8 cellular contexts compared by ENCODE assay signal in genomic region chr19:1275260-1275975, GRCh38. TPM values are rescaled to one million over a fixed set of nuclear protein-coding genes. Genes with fewer than 3 reads are reported as not detected.
DNase-seq lines count a peak whose midpoint lies in the region; ATAC-seq, FAIRE-seq and TF ChIP-seq lines count a peak whose summit lies in the region.

Gene FAM174C (plus strand): TSS chr19:1275530. CDS start chr19:1275550, 20 bp downstream.

- ATAC-seq in HG02840 (IDR thresholded peaks at IDR 0.05; ENCODE audit: low FRiP score, unreplicated experiment) = peak; percentile 78

- H3K9ac ChIP-seq in adipocyte (ENCODE audit: low read length) = peak within 1 kb of the TSS; percentile 93

- TF ChIP-seq POLR2A in GM12891 (IDR thresholded peaks at IDR 0.05; ENCODE audit: low read depth, low read length) = peak; percentile 80

- H3K27ac Mint-ChIP-seq in type B pancreatic cell = peak within 1 kb of the TSS; percentile 90

- no peak for TF ChIP-seq CTCF in cardiac muscle cell (IDR thresholded peaks at IDR 0.05; ENCODE audit: low read depth, low read length)
- TF ChIP-seq CTCF in type B pancreatic cell (conservative IDR thresholded peaks at IDR 0.05) = no peak

- DNase-seq in GM12891 (ENCODE audit: insufficient read length, low spot score) (peak; percentile 97), NCI-H1436 treated with DMSO at 0.1 percent for 48 hours (lab: John Stamatoyannopoulos, UW) (peak; percentile 65), T follicular helper cell (ENCODE audit: low read depth) (peak; percentile 97), adipocyte (ENCODE audit: low read depth) (peak; percentile 97), cardiac muscle cell (ENCODE audit: low read depth in 1 of 2, low spot score in 1 of 2) (peak; percentile 98), posterior cingulate gyrus (peak; percentile 89 to 99 (median 96)), type B pancreatic cell (ENCODE audit: extremely low spot score, unreplicated experiment) (peak; percentile 94)

- H3K4me3 Mint-ChIP-seq in type B pancreatic cell = peak within 1 kb of the TSS; percentile 89

- no peaks in the 10 kb centered on the region for H3K27me3 ChIP-seq in adipocyte (replicated peaks; ENCODE audit: control insufficient read depth, insufficient read depth, low read length)
- no peaks in the 10 kb centered on the region for H3K27me3 ChIP-seq in cardiac muscle cell

- intact Hi-C loops in posterior cingulate gyrus (cut with DNase I) = loop anchor here (5.0 to 10.0 kb wide), 2 partner anchors 82 to 159 kb away; partner anchors contain the start of gene RPS15

- no peaks in the 10 kb centered on the region for H3K9me3 Mint-ChIP-seq in type B pancreatic cell

- H3K27me3 Mint-ChIP-seq in type B pancreatic cell = no peaks in the 10 kb centered on the region

- peaks cover 17% of the 10 kb centered on the region for H3K36me3 Mint-ChIP-seq in type B pancreatic cell

- FAIRE-seq in GM12891 (lab: Jason Lieb, UNC) = peak; percentile 100

- peak within 1 kb of the TSS; percentile 98 for H3K27ac ChIP-seq in cardiac muscle cell

- H3K36me3 ChIP-seq in adipocyte (ENCODE audit: control insufficient read depth, insufficient read depth, low read length, severe bottlenecking) (peaks cover 62% of the 10 kb centered on the region), cardiac muscle cell (peaks cover 44% of the 10 kb centered on the region)

- H3K9me3 ChIP-seq in adipocyte (ENCODE audit: control insufficient read depth, low read length) = no peaks in the 10 kb centered on the region
- H3K9me3 ChIP-seq in cardiac muscle cell (ENCODE audit: low read depth) = no peaks in the 10 kb centered on the region

- H3K4me3 ChIP-seq in adipocyte (ENCODE audit: low read length) (peak within 1 kb of the TSS; percentile 88), cardiac muscle cell (peak within 1 kb of the TSS; percentile 62)

- H3K4me1 ChIP-seq in adipocyte (ENCODE audit: control insufficient read depth, insufficient read depth, low read length) = peaks cover 55% of the 10 kb centered on the region
- peaks cover 15% of the 10 kb centered on the region for H3K4me1 ChIP-seq in cardiac muscle cell (ENCODE audit: low read depth)

- peaks cover 30% of the 10 kb centered on the region for H3K4me1 Mint-ChIP-seq in type B pancreatic cell (ENCODE audit: unreplicated experiment)

TF ChIP-seq in GM12891, 5 proteins besides CTCF, POLR2A, EP300 and RAD21:
- TF ChIP-seq POU2F2 (IDR thresholded peaks at IDR 0.05; ENCODE audit: low read depth, low read length) (no peak), SPI1 (IDR thresholded peaks at IDR 0.05; ENCODE audit: low read depth, low read length) (no peak), POLR2AphosphoS5 (IDR thresholded peaks at IDR 0.05; ENCODE audit: low read depth, low read length) (peak; percentile 85; the same call in 1 of the 2 replicates), PAX5 (IDR thresholded peaks at IDR 0.05; ENCODE audit: insufficient read depth, low read length, severe bottlenecking) (peak; percentile 69), TAF1 (IDR thresholded peaks at IDR 0.05; ENCODE audit: low read depth, low read length) (peak; percentile 58; the same call in 1 of the 2 replicates)

RNA-seq across cellular contexts. Expression of gene FAM174C, which starts in this region (rescaled TPM):
- 47.7 TPM for polyA plus RNA-seq in GM12891 (2012; ENCODE audit: low read depth, missing spikeins)
- total RNA-seq in cardiac muscle cell = 31.2 and 44.9 TPM in 2 replicates
- 34.0 and 34.4 TPM in 2 replicates for polyA plus RNA-seq in cardiac muscle cell
- total RNA-seq in type B pancreatic cell (ENCODE audit: low replicate concordance) = 30.6 and 36.4 TPM in 2 replicates

Comparison
In these comparisons a context has a peak if more than half of its experiments do, and no peak if none do; other contexts are left out.
1. Peak in every context shown above with its lines: DNase-seq, ATAC-seq, H3K4me3 ChIP-seq and H3K27ac ChIP-seq.